In the genomic region with DNA sequence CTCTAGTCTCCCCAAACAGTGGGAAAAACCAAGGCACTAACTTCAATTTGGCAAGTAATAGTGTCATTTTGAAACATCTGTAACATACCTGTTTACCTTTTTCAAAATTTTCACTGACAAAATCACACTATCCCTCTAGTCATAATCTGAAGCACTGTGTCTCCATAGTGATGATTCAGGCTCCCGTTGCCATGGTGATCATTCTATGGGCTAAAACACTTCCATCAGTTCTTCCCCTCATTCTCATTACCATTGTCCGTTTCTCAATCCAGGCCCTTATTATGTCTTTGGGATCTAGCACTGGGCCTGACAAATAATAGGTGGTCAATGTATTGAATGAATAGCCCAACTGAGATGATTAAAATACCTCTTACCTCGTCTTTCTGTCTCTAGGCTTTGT, we compare ENCODE assay signal across 15 cellular contexts. TPM values are rescaled to one million over a fixed set of nuclear protein-coding genes. Genes with fewer than 3 reads are reported as not detected.
DNase-seq lines count a peak whose midpoint lies in the region; ATAC-seq and TF ChIP-seq lines count a peak whose summit lies in the region.
"Had no signal": no experiment of that assay in that cellular context is flagged by ENCODE, and none has a peak within 500 bp of the region (broad histone marks: within the 10 kb centered on the region; RNA-seq: fewer than 3 reads in every experiment).

No MANE protein-coding gene starts in this region.

- no TSS peak for BruUV-seq in MCF 10A (replicated peaks; lab: Mats Ljungman, UMichigan)

- H3K9me3 ChIP-seq in SK-N-SH, result no peaks in the 10 kb centered on the region

- no peak for TF ChIP-seq RAD21 in SK-N-SH (IDR thresholded peaks at IDR 0.05; ENCODE audit: low read length)

- no peaks in the 10 kb centered on the region for H3K9me2 ChIP-seq in SK-N-SH

- POLR2A ChIA-PET in SK-N-SH (lab: Yijun Ruan, JAX) (no interaction called here), MCF 10A (lab: Yijun Ruan, JAX) (interaction anchor here (0.7 kb wide), 1 partner anchor 22 kb away, joined by 4 read pairs; no protein-coding TSS in a partner anchor)

- H3K79me2 ChIP-seq in SK-N-SH (ENCODE audit: insufficient read depth), result no peaks in the 10 kb centered on the region

- intact Hi-C loops in MCF 10A (cut with micrococcal nuclease), result no loop called here

- H3F3A ChIP-seq in SK-N-SH (replicated peaks; ENCODE audit: insufficient read depth), result no peaks in the 10 kb centered on the region

- H3K4me3 Mint-ChIP-seq in MCF 10A (ENCODE audit: unreplicated experiment), result no peak overlapping the region
- H3K4me3 Mint-ChIP-seq: CD14-positive monocyte had no signal

- no peaks in the 10 kb centered on the region for H3K9me3 Mint-ChIP-seq in MCF 10A (ENCODE audit: unreplicated experiment)

- H3K4me3 ChIP-seq in SK-N-SH (ENCODE audit: low read depth in 2 of 2, low read length in 1 of 2), result no peak overlapping the region
- no peak overlapping the region for H3K4me3 ChIP-seq in fibroblast of mammary gland (ENCODE audit: control insufficient read depth, low read depth, low read length)
- H3K4me3 ChIP-seq: GM23248 had no signal

- H2AFZ ChIP-seq in SK-N-SH (ENCODE audit: low read depth), result no peak overlapping the region
- H2AFZ ChIP-seq: GM23248 had no signal

- DNase-seq in SK-N-SH (peak; percentile 36), NCI-H69 (lab: John Stamatoyannopoulos, UW) (peak; percentile 19), fibroblast of mammary gland (ENCODE audit: low read depth) (peak; percentile 4), MCF 10A (ENCODE audit: unreplicated experiment) (no peak)
- DNase-seq: DMS79, GM23248, NCI-H1048, NCI-H1694 treated with DMSO at 0.1 percent for 48 hours, NCI-H446 treated with DMSO at 0.1 percent for 48 hours had no signal

- H3K4me1 ChIP-seq in SK-N-SH (ENCODE audit: control insufficient read depth in 1 of 2, insufficient read depth in 2 of 2, low read depth in 1 of 2, low read length in 1 of 2), result no peaks in the 10 kb centered on the region; a peak in 1 of 4 replicates

- H3K27me3 ChIP-seq in SK-N-SH (ENCODE audit: insufficient read depth), result peaks cover 1% of the 10 kb centered on the region; the same call in 1 of the 2 replicates

- H3K27me3 Mint-ChIP-seq in MCF 10A (ENCODE audit: insufficient read depth, unreplicated experiment), result peaks cover 11% of the 10 kb centered on the region

- no peaks in the 10 kb centered on the region for H3K36me3 ChIP-seq in SK-N-SH (replicated peaks in 1 of 2; ENCODE audit: control insufficient read depth in 1 of 2, insufficient read depth in 2 of 2, low read length in 1 of 2)

- H3K36me3 Mint-ChIP-seq in MCF 10A (ENCODE audit: insufficient read depth, unreplicated experiment), result no peaks in the 10 kb centered on the region

- CTCF ChIA-PET in SK-N-SH (lab: Yijun Ruan, JAX), result interaction anchor here (0.9 to 1.7 kb wide), 2 partner anchors 22 to 170 kb away, joined by 3 to 7 read pairs; no protein-coding TSS in a partner anchor
- CTCF ChIA-PET in MCF 10A (lab: Yijun Ruan, JAX), result interaction anchor here (0.7 kb wide), 3 partner anchors 21 to 470 kb away, joined by 3 read pairs; no protein-coding TSS in a partner anchor

- H3K27ac ChIP-seq in SK-N-SH (ENCODE audit: low read depth in 2 of 2, low read length in 1 of 2), result no peak overlapping the region
- H3K27ac ChIP-seq: GM23248 had no signal

- H4K20me1 ChIP-seq in SK-N-SH (ENCODE audit: insufficient read depth), result no peaks in the 10 kb centered on the region

- no peak overlapping the region for H3K27ac Mint-ChIP-seq in MCF 10A (ENCODE audit: low read depth, unreplicated experiment)
- H3K27ac Mint-ChIP-seq: CD14-positive monocyte had no signal

- 20% methylated on average over 3 of the region's 3 CpGs for WGBS in SK-N-SH (ENCODE audit: low lambda C conversion rate)

- ATAC-seq in SK-N-SH treated with all-trans-retinoic acid at 6 μM for 48 hours, result no peak
- ATAC-seq in GM19328 (IDR thresholded peaks at IDR 0.05; ENCODE audit: unreplicated experiment), result no peak
- no peak for ATAC-seq in HG03520 (IDR thresholded peaks at IDR 0.05; ENCODE audit: unreplicated experiment)
- ATAC-seq: HCT116, Panc1 had no signal

- TF ChIP-seq CTCF in SK-N-SH (IDR thresholded peaks at IDR 0.05) (no peak), fibroblast of mammary gland (conservative IDR thresholded peaks at IDR 0.05; ENCODE audit: control insufficient read depth, insufficient read depth, low read depth, low read length) (no peak), MCF 10A (IDR thresholded peaks at IDR 0.05; ENCODE audit: unreplicated experiment) (no peak)

- no peak overlapping the region for H3K4me2 ChIP-seq in SK-N-SH

- no peak for TF ChIP-seq EP300 in SK-N-SH (IDR thresholded peaks at IDR 0.05; ENCODE audit: borderline replicate concordance in 1 of 2, low read depth in 1 of 2, low read length in 1 of 2)

- H3K4me1 Mint-ChIP-seq in MCF 10A (ENCODE audit: insufficient read depth, unreplicated experiment), result no peaks in the 10 kb centered on the region

- no peak overlapping the region for H3K9ac ChIP-seq in SK-N-SH
- H3K9ac ChIP-seq: GM23248 had no signal

TF ChIP-seq in SK-N-SH, 30 proteins besides CTCF, POLR2A, EP300 and RAD21:
- TF ChIP-seq CHD2 (IDR thresholded peaks at IDR 0.05; ENCODE audit: low read length, partially characterized antibody), result no peak
- no peak for TF ChIP-seq RCOR1 (IDR thresholded peaks at IDR 0.05; ENCODE audit: low read length)
- no peak for TF ChIP-seq FOSL2 (IDR thresholded peaks at IDR 0.05; ENCODE audit: borderline replicate concordance, low read depth)
- no peak for TF ChIP-seq YY1 (IDR thresholded peaks at IDR 0.05; ENCODE audit: low read depth)
- TF ChIP-seq RXRA (IDR thresholded peaks at IDR 0.05; ENCODE audit: borderline replicate concordance, low read depth), result no peak
- no peak for TF ChIP-seq GABPA (IDR thresholded peaks at IDR 0.05; ENCODE audit: low read depth)
- no peak for TF ChIP-seq GATA2 (CRISPR knock-in tag; IDR thresholded peaks at IDR 0.05)
- no peak for TF ChIP-seq ELF1 (IDR thresholded peaks at IDR 0.05)
- no peak for TF ChIP-seq TAF1 (IDR thresholded peaks at IDR 0.05; ENCODE audit: borderline replicate concordance, low read depth, low read length)
- no peak for TF ChIP-seq SIN3A (IDR thresholded peaks at IDR 0.05; ENCODE audit: borderline replicate concordance, low read depth, low read length)
- TF ChIP-seq NFIC (IDR thresholded peaks at IDR 0.05; ENCODE audit: borderline replicate concordance), result no peak
- no peak for TF ChIP-seq SMC3 (IDR thresholded peaks at IDR 0.05; ENCODE audit: low read depth, low read length)
- no peak for TF ChIP-seq TCF12 (IDR thresholded peaks at IDR 0.05)
- TF ChIP-seq EZH2phosphoT487 (IDR thresholded peaks at IDR 0.05; ENCODE audit: borderline replicate concordance, low read depth), result no peak

TF ChIP-seq in SK-N-SH treated with all-trans-retinoic acid at 6 μM for 48 hours, 23 proteins besides CTCF, POLR2A, EP300 and RAD21:
- TF ChIP-seq ZFP3 (CRISPR knock-in tag; IDR thresholded peaks at IDR 0.05), result no peak
- TF ChIP-seq TOX (CRISPR knock-in tag; IDR thresholded peaks at IDR 0.05; ENCODE audit: borderline replicate concordance), result no peak
- no peak for TF ChIP-seq OSR1 (CRISPR knock-in tag; IDR thresholded peaks at IDR 0.05)
- TF ChIP-seq ZNF70 (CRISPR knock-in tag; IDR thresholded peaks at IDR 0.05), result no peak
- TF ChIP-seq SNAI2 (CRISPR knock-in tag; IDR thresholded peaks at IDR 0.05), result no peak
- TF ChIP-seq, protein P1, sequence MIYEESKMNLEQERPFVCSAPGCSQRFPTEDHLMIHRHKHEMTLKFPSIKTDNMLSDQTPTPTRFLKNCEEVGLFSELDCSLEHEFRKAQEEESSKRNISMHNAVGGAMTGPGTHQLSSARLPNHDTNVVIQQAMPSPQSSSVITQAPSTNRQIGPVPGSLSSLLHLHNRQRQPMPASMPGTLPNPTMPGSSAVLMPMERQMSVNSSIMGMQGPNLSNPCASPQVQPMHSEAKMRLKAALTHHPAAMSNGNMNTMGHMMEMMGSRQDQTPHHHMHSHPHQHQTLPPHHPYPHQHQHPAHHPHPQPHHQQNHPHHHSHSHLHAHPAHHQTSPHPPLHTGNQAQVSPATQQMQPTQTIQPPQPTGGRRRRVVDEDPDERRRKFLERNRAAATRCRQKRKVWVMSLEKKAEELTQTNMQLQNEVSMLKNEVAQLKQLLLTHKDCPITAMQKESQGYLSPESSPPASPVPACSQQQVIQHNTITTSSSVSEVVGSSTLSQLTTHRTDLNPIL (CRISPR knock-in tag; IDR thresholded peaks at IDR 0.05; ENCODE audit: low read depth), result no peak
- TF ChIP-seq PPARA (CRISPR knock-in tag; IDR thresholded peaks at IDR 0.05; ENCODE audit: borderline replicate concordance), result no peak
- no peak for TF ChIP-seq GLIS3 (CRISPR knock-in tag; IDR thresholded peaks at IDR 0.05)
- TF ChIP-seq ARNTL (CRISPR knock-in tag; IDR thresholded peaks at IDR 0.05; ENCODE audit: borderline replicate concordance, low read depth), result no peak

RNA-seq across cellular contexts. Expression of gene TADA1, which starts 12.6 kb away (rescaled TPM):
- polyA plus RNA-seq in SK-N-SH (2012; rRNA removed), result 9.3 and 13.6 TPM in 2 replicates
- polyA plus RNA-seq in SK-N-SH (2012; cell fraction: cytosol; rRNA removed), result 12.5 and 12.7 TPM in 2 replicates
- 12.3 and 16.7 TPM in 2 replicates for polyA plus RNA-seq in SK-N-SH (2012; cell fraction: nucleus; rRNA removed)
- total RNA-seq in MCF 10A (2022), result 14.7 and 15.9 TPM in 2 replicates

RNA-seq across cellular contexts. Expression of gene POGK, which starts 49.4 kb away (rescaled TPM):
- 13.9 and 15.0 TPM in 2 replicates for polyA plus RNA-seq in SK-N-SH (2012; rRNA removed)
- polyA plus RNA-seq in SK-N-SH (2012; cell fraction: cytosol; rRNA removed), result 15.2 and 16.4 TPM in 2 replicates
- 16.7 and 21.0 TPM in 2 replicates for polyA plus RNA-seq in SK-N-SH (2012; cell fraction: nucleus; rRNA removed)
- 55.9 and 71.8 TPM in 2 replicates for total RNA-seq in MCF 10A (2022)
